8 cellular contexts compared by ENCODE assay signal in the genomic region with DNA sequence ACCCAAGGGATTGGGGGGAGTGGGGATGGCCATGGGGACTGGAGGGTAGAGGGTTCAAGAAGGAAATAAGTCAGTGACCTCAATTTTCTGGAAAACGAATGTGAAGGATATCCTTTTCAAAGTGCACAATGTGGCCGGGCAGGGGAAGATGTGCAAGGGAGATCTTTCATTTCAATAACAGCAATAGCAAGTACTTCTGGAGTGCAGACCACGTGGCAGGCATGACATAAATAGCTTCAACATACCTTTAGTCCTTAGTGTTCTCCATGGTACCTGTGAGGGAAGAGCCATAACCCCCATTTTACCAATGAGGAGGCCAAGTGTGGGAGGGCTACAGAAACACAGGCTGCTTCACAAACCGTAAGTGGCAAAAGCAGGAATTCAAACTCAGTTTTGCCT.
DNase-seq lines count a peak whose midpoint lies in the region; ATAC-seq, FAIRE-seq and TF ChIP-seq lines count a peak whose summit lies in the region.

No MANE protein-coding gene starts in this region.

- POLR2A ChIA-PET in OCI-LY7 (lab: Charles Lee): interaction anchor here (0.7 to 5.5 kb wide), 7 partner anchors 9 to 109 kb away, joined by 3 to 77 read pairs (median 7); no protein-coding TSS in a partner anchor

- no peak for TF ChIP-seq POLR2A in sigmoid colon (IDR thresholded peaks at IDR 0.05)
- no peak for TF ChIP-seq POLR2A in gastrocnemius medialis (IDR thresholded peaks at IDR 0.05)

- no TSS peak for BruUV-seq in OCI-LY7 (replicated peaks; lab: Mats Ljungman, UMichigan)

- H3K9ac ChIP-seq in colonic mucosa (ENCODE audit: low read depth in 2 of 2, low read length in 2 of 2): peak overlapping the region in 1 of 2 donors; percentile 44

- TF ChIP-seq EP300 in sigmoid colon (IDR thresholded peaks at IDR 0.05): no peak

- TF ChIP-seq CTCF in OCI-LY7 (conservative IDR thresholded peaks at IDR 0.05; ENCODE audit: low read length): no peak
- no peak for TF ChIP-seq CTCF in colonic mucosa (IDR thresholded peaks at IDR 0.05)
- no peak for TF ChIP-seq CTCF in sigmoid colon (IDR thresholded peaks at IDR 0.05)
- no peak for TF ChIP-seq CTCF in gastrocnemius medialis (IDR thresholded peaks at IDR 0.05 in 4 of 5, conservative IDR thresholded peaks at IDR 0.05 in 1 of 5)

- no peaks in the 10 kb centered on the region for H3K9me2 ChIP-seq in OCI-LY7 (ENCODE audit: insufficient read depth, low read length)

- CTCF ChIA-PET in OCI-LY7 (lab: Charles Lee; ENCODE audit: unreplicated experiment): interaction anchor here (1.1 kb wide), 2 partner anchors 10 to 55 kb away, joined by 4 read pairs; no protein-coding TSS in a partner anchor

- H3K9me3 ChIP-seq in OCI-LY7 (ENCODE audit: low read length): no peaks in the 10 kb centered on the region
- H3K9me3 ChIP-seq in colonic mucosa: no peaks in the 10 kb centered on the region
- H3K9me3 ChIP-seq in sigmoid colon: no peaks in the 10 kb centered on the region
- H3K9me3 ChIP-seq in gastrocnemius medialis: no peaks in the 10 kb centered on the region

- intact Hi-C loops in OCI-LY7 (cut with micrococcal nuclease; ENCODE audit: unreplicated experiment) (loop anchor here (1.0 to 5.0 kb wide), 3 partner anchors 24 to 313 kb away; no protein-coding TSS in a partner anchor), colonic mucosa (cut with DNase I) (no loop called here), sigmoid colon (cut with DNase I) (no loop called here), gastrocnemius medialis (cut with DNase I; ENCODE audit: low total_unique reads) (no loop called here), posterior cingulate gyrus (cut with DNase I) (no loop called here)

- no peak overlapping the region for H2AFZ ChIP-seq in OCI-LY7 (ENCODE audit: low read length)

- H4K20me1 ChIP-seq in OCI-LY7 (ENCODE audit: insufficient read depth, low read length): no peaks in the 10 kb centered on the region

- no peak for ATAC-seq in HG03095 (IDR thresholded peaks at IDR 0.05; ENCODE audit: unreplicated experiment)
- ATAC-seq in gastrocnemius medialis: no peak
- no peak for ATAC-seq in GM18868 (IDR thresholded peaks at IDR 0.05; ENCODE audit: unreplicated experiment)

- peak overlapping the region; percentile 88 for H3K4me2 ChIP-seq in OCI-LY7 (ENCODE audit: low read length)

- no peaks in the 10 kb centered on the region for H3K36me3 ChIP-seq in OCI-LY7 (ENCODE audit: insufficient read depth, low read length)
- H3K36me3 ChIP-seq in colonic mucosa: no peaks in the 10 kb centered on the region
- H3K36me3 ChIP-seq in sigmoid colon: no peaks in the 10 kb centered on the region
- no peaks in the 10 kb centered on the region for H3K36me3 ChIP-seq in gastrocnemius medialis

- peaks cover 84% of the 10 kb centered on the region; the same call in 1 of the 2 replicates for H3K79me2 ChIP-seq in OCI-LY7 (ENCODE audit: insufficient read depth, low read depth, low read length)

- H3K27ac ChIP-seq in OCI-LY7 (ENCODE audit: low read depth, low read length, poor library complexity, severe bottlenecking) (peak overlapping the region; percentile 99), colonic mucosa (peak overlapping the region; percentile 42), sigmoid colon (peak overlapping the region; percentile 17 to 59 (median 41)), gastrocnemius medialis (peak overlapping the region in 2 of 4 donors; percentile 8 to 44)

- H3K4me3 ChIP-seq in OCI-LY7 (ENCODE audit: low read depth, low read length, poor library complexity, severe bottlenecking) (peak overlapping the region; percentile 49), colonic mucosa (no peak overlapping the region), sigmoid colon (no peak overlapping the region), gastrocnemius medialis (no peak overlapping the region)

- DNase-seq in GM19239 (ENCODE audit: insufficient read length, low spot score) (no peak), OCI-LY7 (ENCODE audit: low spot score) (no peak), colonic mucosa (no peak), sigmoid colon (no peak), gastrocnemius medialis (no peak), posterior cingulate gyrus (no peak)

- H3K27me3 ChIP-seq in colonic mucosa: no peaks in the 10 kb centered on the region
- no peaks in the 10 kb centered on the region for H3K27me3 ChIP-seq in sigmoid colon
- no peaks in the 10 kb centered on the region for H3K27me3 ChIP-seq in gastrocnemius medialis

- 49 to 81% methylated on average over 4 of the region's 4 CpGs for whole genome bisulfite sequencing in sigmoid colon, 2 donors

- peak; percentile 18 for FAIRE-seq in GM19239 (lab: Jason Lieb, UNC)

- in situ Hi-C loops in gastrocnemius medialis (cut with MboI; ENCODE audit: low sequenced_read_pairs in 4 of 4): no loop called here

- peaks cover 100% of the 10 kb centered on the region for H3K4me1 ChIP-seq in OCI-LY7 (ENCODE audit: insufficient read depth, low read length, poor library complexity, severe bottlenecking)
- H3K4me1 ChIP-seq in colonic mucosa: no peaks in the 10 kb centered on the region
- H3K4me1 ChIP-seq in sigmoid colon: peaks cover 0 to 41% (median 31%) of the 10 kb centered on the region in 4 donors
- H3K4me1 ChIP-seq in gastrocnemius medialis: peaks cover 4 to 44% of the 10 kb centered on the region in 2 donors
